ENCODE assay signal across 1 cellular context in the genomic region with DNA sequence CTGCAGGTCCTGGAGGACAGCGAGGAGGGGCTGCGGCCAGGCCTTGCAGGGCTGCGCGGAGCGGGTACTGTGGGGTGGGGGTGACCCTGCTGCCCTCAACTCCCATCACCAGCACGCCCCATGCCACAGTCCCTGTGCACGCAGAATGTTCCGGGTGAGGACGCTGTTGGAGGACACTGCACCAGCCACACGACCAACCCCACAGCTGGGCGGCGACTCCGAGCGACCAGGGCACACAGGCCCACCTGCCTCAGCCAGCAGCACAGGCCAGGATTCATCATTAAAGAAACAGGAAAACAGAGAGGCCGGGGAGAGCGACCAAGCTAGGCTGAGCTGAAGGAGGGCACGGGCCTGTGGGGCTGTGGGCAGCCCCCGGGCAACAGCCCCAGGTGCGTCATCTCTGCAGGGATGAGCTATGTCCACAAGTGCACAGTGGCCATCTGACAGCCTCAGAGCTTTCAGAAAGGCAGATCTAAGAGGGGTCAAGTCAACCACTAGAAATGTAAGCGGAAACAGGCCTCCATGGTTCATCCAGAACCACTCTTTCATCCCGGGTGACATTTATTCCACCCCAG.
TF ChIP-seq lines count a peak whose summit lies in the region.

No MANE protein-coding gene starts in this region.

TF ChIP-seq in K562, 482 proteins besides CTCF, POLR2A, EP300 and RAD21 (continued from another document):
- TF ChIP-seq, protein P1, sequence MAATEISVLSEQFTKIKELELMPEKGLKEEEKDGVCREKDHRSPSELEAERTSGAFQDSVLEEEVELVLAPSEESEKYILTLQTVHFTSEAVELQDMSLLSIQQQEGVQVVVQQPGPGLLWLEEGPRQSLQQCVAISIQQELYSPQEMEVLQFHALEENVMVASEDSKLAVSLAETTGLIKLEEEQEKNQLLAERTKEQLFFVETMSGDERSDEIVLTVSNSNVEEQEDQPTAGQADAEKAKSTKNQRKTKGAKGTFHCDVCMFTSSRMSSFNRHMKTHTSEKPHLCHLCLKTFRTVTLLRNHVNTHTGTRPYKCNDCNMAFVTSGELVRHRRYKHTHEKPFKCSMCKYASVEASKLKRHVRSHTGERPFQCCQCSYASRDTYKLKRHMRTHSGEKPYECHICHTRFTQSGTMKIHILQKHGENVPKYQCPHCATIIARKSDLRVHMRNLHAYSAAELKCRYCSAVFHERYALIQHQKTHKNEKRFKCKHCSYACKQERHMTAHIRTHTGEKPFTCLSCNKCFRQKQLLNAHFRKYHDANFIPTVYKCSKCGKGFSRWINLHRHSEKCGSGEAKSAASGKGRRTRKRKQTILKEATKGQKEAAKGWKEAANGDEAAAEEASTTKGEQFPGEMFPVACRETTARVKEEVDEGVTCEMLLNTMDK (IDR thresholded peaks at IDR 0.05; ENCODE audit: borderline replicate concordance, insufficient read depth, low read depth, low read length, poor library complexity, severe bottlenecking) = no peak
- TF ChIP-seq NEUROD1 (IDR thresholded peaks at IDR 0.05; ENCODE audit: borderline replicate concordance, low read depth, low read length, partially characterized antibody) (no peak), KDM1A (IDR thresholded peaks at IDR 0.05) (no peak), ZNF584 (CRISPR knock-in tag; IDR thresholded peaks at IDR 0.05; ENCODE audit: low read depth) (no peak), GTF2F1 (IDR thresholded peaks at IDR 0.05; ENCODE audit: low read depth, low read length) (no peak), SIRT6 (IDR thresholded peaks at IDR 0.05; ENCODE audit: low read depth, low read length) (no peak)
TF ChIP-seq in K562: peak in this region for 0.
